In the genomic region with DNA sequence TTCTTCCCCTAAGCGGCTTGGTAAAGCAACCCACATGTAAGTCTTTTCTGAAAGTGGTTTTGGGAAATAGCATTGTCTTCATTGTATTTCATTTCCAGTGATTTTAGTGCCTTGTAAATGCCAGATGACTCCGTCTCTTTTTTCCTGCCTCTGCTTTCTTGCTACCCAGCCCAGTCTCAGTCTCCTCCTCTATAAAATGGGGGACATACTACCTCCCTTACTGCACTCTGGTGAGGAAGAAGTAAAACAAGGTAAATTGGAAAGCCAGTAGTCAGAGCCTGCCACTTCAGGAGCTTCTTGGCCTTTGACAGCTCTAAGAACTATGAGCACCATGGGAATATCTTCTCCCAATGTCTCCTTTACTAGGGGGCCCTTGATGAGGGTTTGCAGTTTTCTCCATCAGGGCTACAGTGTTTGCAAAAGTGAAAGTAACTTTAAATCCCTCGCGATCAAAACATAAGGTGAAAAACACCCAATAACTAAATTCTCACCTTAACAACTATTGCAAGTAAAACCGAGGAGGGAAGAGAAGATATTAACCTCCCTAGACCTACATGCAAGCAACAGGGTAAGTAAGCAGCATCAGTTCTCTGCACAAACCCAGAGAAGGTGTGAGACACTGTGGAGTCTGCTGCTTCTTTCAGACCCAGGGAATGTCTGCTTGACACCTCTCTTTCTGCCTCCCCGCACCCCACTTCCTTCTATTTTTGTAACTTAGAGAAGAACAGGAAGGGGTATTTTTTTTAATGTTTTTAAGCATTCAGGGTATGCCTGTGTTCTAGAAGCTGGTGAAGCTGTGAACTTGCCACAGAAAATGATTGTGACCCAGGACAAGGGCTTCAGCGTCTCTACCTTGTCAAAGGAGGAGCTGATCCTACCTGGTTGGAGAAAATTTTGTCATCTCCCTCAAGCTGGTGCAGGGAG, we compare ENCODE assay signal across 10 cellular contexts.
DNase-seq lines count a peak whose midpoint lies in the region; ATAC-seq and TF ChIP-seq lines count a peak whose summit lies in the region.
"Had no signal": no experiment of that assay in that cellular context is flagged by ENCODE, and none has a peak within 500 bp of the region (broad histone marks: within the 10 kb centered on the region; RNA-seq: fewer than 3 reads in every experiment).

No MANE protein-coding gene starts in this region.

- no peaks in the 10 kb centered on the region for H3K27me3 Mint-ChIP-seq in T-helper 2 cell treated with Interferon-gamma antibody and Interleukin-4, amounts not matched to agents 5 μg/mL and 100 μg/mL, for 36 hours (ENCODE audit: low read depth)

- DNase-seq in T-helper 2 cell treated with Interferon-gamma antibody and Interleukin-4, amounts not matched to agents 5 μg/mL and 100 μg/mL, for 36 hours (ENCODE audit: low spot score), result peak; percentile 20
- no peak for DNase-seq in fibroblast of the aortic adventitia (ENCODE audit: low read depth)
- DNase-seq in GM20000 (ENCODE audit: low spot score), result no peak
- DNase-seq in midbrain (lab: John Stamatoyannopoulos, UW), result no peak
- DNase-seq: SIG-M5 had no signal

- peak overlapping the region; percentile 85 for H3K4me3 Mint-ChIP-seq in T-helper 2 cell treated with Interferon-gamma antibody and Interleukin-4, amounts not matched to agents 5 μg/mL and 100 μg/mL, for 36 hours

- peaks cover 7% of the 10 kb centered on the region for H3K36me3 Mint-ChIP-seq in T-helper 2 cell treated with Interferon-gamma antibody and Interleukin-4, amounts not matched to agents 5 μg/mL and 100 μg/mL, for 36 hours (ENCODE audit: low read depth)

- peak overlapping the region; percentile 53; the same call in 1 of the 2 replicates for H3K4me3 ChIP-seq in GM08714 (ENCODE audit: low read length)
- peak overlapping the region; percentile 42 for H3K4me3 ChIP-seq in fibroblast of the aortic adventitia (ENCODE audit: low read depth, low read length)
- H3K4me3 ChIP-seq: cardiac muscle cell had no signal

- TF ChIP-seq CTCF in fibroblast of the aortic adventitia (IDR thresholded peaks at IDR 0.05; ENCODE audit: insufficient read depth, low read length), result no peak
- TF ChIP-seq CTCF in GM20000 (IDR thresholded peaks at IDR 0.05; ENCODE audit: extremely low read depth, missing control alignments), result no peak

- peaks cover 50% of the 10 kb centered on the region for H3K4me1 Mint-ChIP-seq in T-helper 2 cell treated with Interferon-gamma antibody and Interleukin-4, amounts not matched to agents 5 μg/mL and 100 μg/mL, for 36 hours (ENCODE audit: low read depth)

- H3K27ac Mint-ChIP-seq in T-helper 2 cell treated with Interferon-gamma antibody and Interleukin-4, amounts not matched to agents 5 μg/mL and 100 μg/mL, for 36 hours, result peak overlapping the region; percentile 84

- ATAC-seq in HG02763 (IDR thresholded peaks at IDR 0.05; ENCODE audit: unreplicated experiment), result peak; percentile 51
- ATAC-seq in HG02938 (IDR thresholded peaks at IDR 0.05; ENCODE audit: unreplicated experiment), result no peak
- no peak for ATAC-seq in HG02970 (IDR thresholded peaks at IDR 0.05; ENCODE audit: low FRiP score, unreplicated experiment)

- H3K9me3 Mint-ChIP-seq in T-helper 2 cell treated with Interferon-gamma antibody and Interleukin-4, amounts not matched to agents 5 μg/mL and 100 μg/mL, for 36 hours, result no peaks in the 10 kb centered on the region
